8 cellular contexts compared by ENCODE assay signal in the genomic region with DNA sequence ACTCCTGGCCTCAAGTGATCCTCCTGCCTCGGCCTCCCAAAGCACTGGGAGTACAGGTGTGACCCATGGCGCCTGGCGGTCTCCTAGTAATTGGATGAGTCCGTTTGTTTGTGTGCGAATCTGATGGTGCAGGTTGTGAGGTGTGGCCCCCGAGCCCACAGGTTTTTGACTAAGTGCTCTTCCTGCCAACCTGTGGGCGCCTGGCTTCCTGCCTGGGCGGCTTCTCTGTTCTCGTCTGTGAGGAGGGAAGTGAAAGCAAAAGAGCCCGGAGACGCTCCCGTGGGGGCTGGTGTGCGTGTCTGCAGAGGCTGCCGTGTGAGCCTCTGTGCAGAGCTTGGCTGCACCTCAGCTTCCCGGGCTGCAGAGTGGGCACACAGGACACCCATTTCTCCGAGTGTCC. TPM values are rescaled to one million over a fixed set of nuclear protein-coding genes. Genes with fewer than 3 reads are reported as not detected.
DNase-seq lines count a peak whose midpoint lies in the region; ATAC-seq and TF ChIP-seq lines count a peak whose summit lies in the region.

No MANE protein-coding gene starts in this region.

- WGBS in psoas muscle, 3 donors: 60% methylated on average over 16 of the region's 16 CpGs

- H3K4me3 ChIP-seq in psoas muscle: no peak overlapping the region

- no peaks in the 10 kb centered on the region for H3K9me3 ChIP-seq in psoas muscle

- no peak overlapping the region for H3K27ac ChIP-seq in psoas muscle

- DNase-seq in DMS 273 (lab: John Stamatoyannopoulos, UW; ENCODE audit: unreplicated experiment) (peak; percentile 58), DMS 273 treated with DMSO at 0.1 percent for 48 hours (lab: John Stamatoyannopoulos, UW) (no peak), cerebellar cortex (ENCODE audit: low spot score) (peak; percentile 26), psoas muscle (peak; percentile 63 to 79), LoVo (ENCODE audit: low spot score) (no peak), AML-193 (lab: John Stamatoyannopoulos, UW) (no peak)
- peak; percentile 82 for DNase-seq in activated CD4-positive, CD25-positive, alpha-beta regulatory T cell treated with anti-CD3 and anti-CD28 coated beads, Interleukin-2, amount 50 U/mL, for 72 hours

- H3K4me1 ChIP-seq in psoas muscle: no peaks in the 10 kb centered on the region

- H3K36me3 ChIP-seq in psoas muscle (ENCODE audit: insufficient read depth in 1 of 2, low read depth in 1 of 2): no peaks in the 10 kb centered on the region

- peaks cover 0 to 7% (median 4%) of the 10 kb centered on the region in 3 donors for H3K27me3 ChIP-seq in psoas muscle (ENCODE audit: insufficient read depth in 3 of 3, low read length in 2 of 3)

- intact Hi-C loops in psoas muscle (cut with DNase I): no loop called here

- no peak for TF ChIP-seq CTCF in psoas muscle (IDR thresholded peaks at IDR 0.05)

- ATAC-seq in HG03521 (IDR thresholded peaks at IDR 0.05; ENCODE audit: unreplicated experiment) (peak; percentile 40), psoas muscle (no peak)

RNA-seq across cellular contexts. Expression of gene ARHGAP45, which starts 10.0 kb away (rescaled TPM):
- 1 to 10 TPM; 2.0 to 4.0 (median 3.2) TPM for total RNA-seq in psoas muscle
- polyA plus RNA-seq in psoas muscle: 1 to 10 TPM; 1.2 to 1.8 (median 1.8) TPM

RNA-seq across cellular contexts. Expression of gene POLR2E, which starts 18.2 kb away (rescaled TPM):
- total RNA-seq in psoas muscle: 100 to 1,000 TPM; 133 to 147 (median 143) TPM
- 100 to 1,000 TPM; 170 to 243 (median 217) TPM for polyA plus RNA-seq in psoas muscle

RNA-seq across cellular contexts. Expression of gene GPX4, which starts 26.8 kb away (rescaled TPM):
- total RNA-seq in psoas muscle: 100 to 1,000 TPM; 279 to 560 (median 304) TPM
- 100 to 1,000 TPM; 490 to 762 (median 618) TPM for polyA plus RNA-seq in psoas muscle

RNA-seq across cellular contexts. Expression of gene ABCA7, which starts 37.0 kb away (rescaled TPM):
- total RNA-seq in psoas muscle: 10 to 100 TPM in 3 of 4 donors, 1 to 10 TPM in 1; 5.2 to 19.5 (median 16.5) TPM
- polyA plus RNA-seq in psoas muscle: 10 to 100 TPM in 1 of 3 donors, 1 to 10 TPM in 2; 2.6 to 10.1 (median 3.3) TPM

RNA-seq across cellular contexts. Expression of gene CNN2, which starts 50.5 kb away (rescaled TPM):
- 1 to 10 TPM; 3.0 to 9.5 (median 8.5) TPM for total RNA-seq in psoas muscle
- polyA plus RNA-seq in psoas muscle: 1 to 10 TPM; 1.7 to 6.3 (median 2.3) TPM

Comparison
In these comparisons a context has a peak if more than half of its experiments do, and no peak if none do; other contexts are left out.
1. DNase-seq: peak in DMS 273 (single experiment), activated CD4-positive, CD25-positive, alpha-beta regulatory T cell treated with anti-CD3 and anti-CD28 coated beads, Interleukin-2, amount 50 U/mL, for 72 hours (single experiment), cerebellar cortex (single experiment) and psoas muscle (2 of 2); none in DMS 273 treated with DMSO at 0.1 percent for 48 hours (single experiment), LoVo (single experiment) and AML-193 (0 of 2).